ENCODE assay signal across 10 cellular contexts in the genomic region with DNA sequence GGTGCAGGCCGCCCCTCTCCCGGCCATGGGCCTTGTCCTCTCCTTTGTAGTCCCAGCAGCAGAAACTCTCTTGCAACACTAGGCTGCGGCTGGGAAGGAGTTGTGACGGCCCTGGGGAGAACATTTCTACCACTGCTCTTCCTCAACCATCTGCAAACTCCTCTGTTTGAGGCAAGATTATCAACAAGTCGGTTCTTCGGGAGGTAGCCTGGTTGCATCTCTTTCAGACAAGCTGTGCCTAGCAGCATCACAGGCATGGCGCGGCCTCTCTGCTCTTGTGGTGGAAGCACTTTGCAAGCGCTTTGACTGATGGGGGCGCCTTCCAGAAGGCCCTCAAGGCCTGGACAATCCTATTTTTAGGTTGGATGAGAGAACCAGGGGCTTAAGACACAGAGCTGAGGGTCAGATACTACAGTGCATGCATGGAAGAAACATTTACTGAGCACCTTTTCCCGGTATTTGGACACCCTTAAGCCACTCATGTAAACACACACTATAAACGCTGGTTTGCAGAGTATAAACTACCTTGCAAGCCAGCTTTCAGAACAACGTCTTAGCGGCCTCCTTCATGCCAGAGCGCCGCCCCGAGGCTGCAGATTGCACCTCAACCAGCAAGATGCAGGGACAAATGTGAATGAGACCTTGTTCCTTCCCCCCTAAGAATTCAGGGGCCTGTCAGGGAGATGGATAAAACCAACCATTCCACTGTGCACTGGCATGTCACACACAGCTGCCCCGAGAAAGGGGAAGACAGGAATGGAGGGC. TPM values are rescaled to one million over a fixed set of nuclear protein-coding genes. Genes with fewer than 3 reads are reported as not detected.
DNase-seq lines count a peak whose midpoint lies in the region; ATAC-seq and TF ChIP-seq lines count a peak whose summit lies in the region.
"Had no signal": no experiment of that assay in that cellular context is flagged by ENCODE, and none has a peak within 500 bp of the region (broad histone marks: within the 10 kb centered on the region; RNA-seq: fewer than 3 reads in every experiment).

No MANE protein-coding gene starts in this region.

- no peaks in the 10 kb centered on the region for H3K27me3 ChIP-seq in right atrium auricular region
- peaks cover 0 to under 1% (median 0%) of the 10 kb centered on the region in 3 donors for H3K27me3 ChIP-seq in gastrocnemius medialis
- H3K27me3 ChIP-seq: pancreas had no signal

- H3K9ac ChIP-seq in SK-N-MC (ENCODE audit: insufficient read length) = peak overlapping the region; percentile 68

- no peaks in the 10 kb centered on the region for H3K36me3 ChIP-seq in SK-N-MC (ENCODE audit: insufficient read depth, low read length)
- H3K36me3 ChIP-seq in right atrium auricular region = no peaks in the 10 kb centered on the region
- no peaks in the 10 kb centered on the region for H3K36me3 ChIP-seq in gastrocnemius medialis
- H3K36me3 ChIP-seq: pancreas had no signal

- H3K4me3 ChIP-seq in SK-N-MC (peak overlapping the region; percentile 79), right atrium auricular region (peak overlapping the region; percentile 58 to 59), gastrocnemius medialis (peak overlapping the region; percentile 51 to 57 (median 56))

- ATAC-seq in gastrocnemius medialis = no peak
- ATAC-seq in GM21619 (IDR thresholded peaks at IDR 0.05; ENCODE audit: unreplicated experiment) = no peak

- TF ChIP-seq CTCF in right atrium auricular region (IDR thresholded peaks at IDR 0.05) = no peak
- no peak for TF ChIP-seq CTCF in gastrocnemius medialis (IDR thresholded peaks at IDR 0.05 in 4 of 5, conservative IDR thresholded peaks at IDR 0.05 in 1 of 5)

- peaks cover 0 to 22% of the 10 kb centered on the region in 2 donors for H3K4me1 ChIP-seq in right atrium auricular region
- no peaks in the 10 kb centered on the region for H3K4me1 ChIP-seq in gastrocnemius medialis
- H3K4me1 ChIP-seq: pancreas had no signal

- intact Hi-C loops in gastrocnemius medialis (cut with DNase I; ENCODE audit: low total_unique reads) = no loop called here

- H3K9me3 ChIP-seq in SK-N-MC (ENCODE audit: low read depth, low read length) (no peaks in the 10 kb centered on the region), right atrium auricular region (no peaks in the 10 kb centered on the region), gastrocnemius medialis (no peaks in the 10 kb centered on the region)
- H3K9me3 ChIP-seq: pancreas had no signal

- in situ Hi-C loops in gastrocnemius medialis (cut with MboI; ENCODE audit: low sequenced_read_pairs in 4 of 4) = loop anchor here in 1 of 4 donors (10.0 kb wide), 1 partner anchor 135 kb away; no protein-coding TSS in a partner anchor

- TF ChIP-seq POLR2A in gastrocnemius medialis (IDR thresholded peaks at IDR 0.05) = no peak

- H3K27ac ChIP-seq in SK-N-MC (no peak overlapping the region), right atrium auricular region (peak overlapping the region; percentile 76 to 83), gastrocnemius medialis (no peak overlapping the region)
- H3K27ac ChIP-seq: pancreas had no signal

- DNase-seq in Daoy (ENCODE audit: low read depth) = peak; percentile 22
- DNase-seq in SK-N-MC (ENCODE audit: low read depth, low spot score) = no peak
- DNase-seq in right atrium auricular region (ENCODE audit: low spot score) = no peak
- no peak for DNase-seq in gastrocnemius medialis
- no peak for DNase-seq in GM19238 (ENCODE audit: insufficient read length, low spot score)
- DNase-seq in EL = no peak
- no peak for DNase-seq in activated effector memory CD4-positive, alpha-beta T cell treated with Interleukin-2 at 50 U/mL for 16 hours
- DNase-seq: MV-4-11 had no signal

RNA-seq across cellular contexts. Expression of a gene that starts 1.3 kb away (rescaled TPM):
- 0.06 TPM in 1 of 2 replicates, not detected in the other for total RNA-seq in Daoy (2014; rRNA removed; shearing (Covaris generic))
- 1 to 10 TPM; 2.2 to 4.1 TPM for total RNA-seq in right atrium auricular region
- 1 to 10 TPM in 1 of 4 donors, under 1 TPM in 2, not detected in 1; 0.09 to 1.0 (median 0.16) TPM for total RNA-seq in gastrocnemius medialis

Comparison
In these comparisons a context has a peak if more than half of its experiments do, and no peak if none do; other contexts are left out.
1. H3K27ac ChIP-seq: peak in right atrium auricular region (2 of 2); none in SK-N-MC (single experiment) and gastrocnemius medialis (0 of 4).
2. Peak in every context shown above with its lines, with median percentiles within 50 percentile points of each other: H3K4me3 ChIP-seq.